16 cellular contexts compared by ENCODE assay signal in genomic region chr4:139200102-139200501, GRCh38. TPM values are rescaled to one million over a fixed set of nuclear protein-coding genes. Genes with fewer than 3 reads are reported as not detected.
DNase-seq lines count a peak whose midpoint lies in the region; ATAC-seq and TF ChIP-seq lines count a peak whose summit lies in the region.
"Had no signal": no experiment of that assay in that cellular context is flagged by ENCODE, and none has a peak within 500 bp of the region (broad histone marks: within the 10 kb centered on the region; RNA-seq: fewer than 3 reads in every experiment).

No MANE protein-coding gene starts in this region.

- POLR2A ChIA-PET in HCT116 (lab: Charles Lee): interaction anchor here (0.8 kb wide), 1 partner anchor 20 kb away, joined by 3 read pairs; no protein-coding TSS in a partner anchor
- POLR2A ChIA-PET in naive thymus-derived CD8-positive, alpha-beta T cell (lab: Charles Lee): no interaction called here

- no peaks in the 10 kb centered on the region for H3K27me3 ChIP-seq in HCT116 (ENCODE audit: insufficient read depth, low read length)
- H3K27me3 ChIP-seq in MM.1S (replicated peaks; ENCODE audit: insufficient read depth, low read length): no peaks in the 10 kb centered on the region
- H3K27me3 ChIP-seq in OCI-LY3 (ENCODE audit: low read depth, low read length): no peaks in the 10 kb centered on the region; the same call in 1 of the 2 replicates

- no peak overlapping the region for H3K4me3 ChIP-seq in HCT116 (replicated peaks in 1 of 2; ENCODE audit: low read depth in 1 of 2, low read length in 2 of 2)
- 0 out of 2 replicates have a peak overlapping the region, but pooled peaks have one; percentile 2 for H3K4me3 ChIP-seq in MM.1S (ENCODE audit: low read length)
- H3K4me3 ChIP-seq in OCI-LY3 (ENCODE audit: low read length): no peak overlapping the region

- H3K27ac ChIP-seq in HCT116 (ENCODE audit: low read depth, low read length): no peak overlapping the region
- peak overlapping the region; percentile 48; the same call in 1 of the 2 replicates for H3K27ac ChIP-seq in MM.1S (ENCODE audit: low read length)
- no peak overlapping the region for H3K27ac ChIP-seq in OCI-LY3 (ENCODE audit: low read length)

- in situ Hi-C loops in KBM-7 (cut with MboI; ENCODE audit: low pct_unique_long_range_greater_than_20kb, low sequenced_read_pairs): no loop called here

- H3K27me3 Mint-ChIP-seq in naive thymus-derived CD8-positive, alpha-beta T cell: peaks cover 3 to 17% (median 7%) of the 10 kb centered on the region in 5 donors

- intact Hi-C loops in HCT116 (cut with micrococcal nuclease): no loop called here

- H3K4me1 Mint-ChIP-seq in naive thymus-derived CD8-positive, alpha-beta T cell: no peaks in the 10 kb centered on the region
- H3K4me1 Mint-ChIP-seq: CD4-positive, alpha-beta memory T cell had no signal

- no peak for TF ChIP-seq RAD21 in HCT116 (IDR thresholded peaks at IDR 0.05; ENCODE audit: low read depth)

- no peaks in the 10 kb centered on the region for H3K4me1 ChIP-seq in HCT116 (ENCODE audit: control insufficient read depth in 1 of 2, insufficient read depth in 2 of 2, low read length in 2 of 2)
- H3K4me1 ChIP-seq in MM.1S (ENCODE audit: low read length): peaks cover 11% of the 10 kb centered on the region; the same call in 1 of the 2 replicates
- no peaks in the 10 kb centered on the region for H3K4me1 ChIP-seq in OCI-LY3 (ENCODE audit: low read length)

- RAD21 ChIA-PET in HCT116 (lab: Charles Lee; ENCODE audit: low non-redundant PET in 1 of 2, low total read pairs in 2 of 2, uncharacterized antibody in 2 of 2, unreplicated experiment in 2 of 2): no interaction called here

- no peak for TF ChIP-seq POLR2A in HCT116 (IDR thresholded peaks at IDR 0.05; ENCODE audit: borderline replicate concordance, extremely low read depth, insufficient read depth, insufficient read length)

- H3K9ac ChIP-seq in HCT116 (ENCODE audit: low read length): no peak overlapping the region
- H3K9ac ChIP-seq in MM.1S (ENCODE audit: low read length): 0 out of 2 replicates have a peak overlapping the region, but pooled peaks have one; percentile 18
- H3K9ac ChIP-seq in OCI-LY3 (ENCODE audit: low read length): no peak overlapping the region

- H3K79me2 ChIP-seq in HCT116 (ENCODE audit: insufficient read depth, low read length) (no peaks in the 10 kb centered on the region), MM.1S (ENCODE audit: low read length) (no peaks in the 10 kb centered on the region), OCI-LY3 (ENCODE audit: low read length) (no peaks in the 10 kb centered on the region)

- H3K27ac Mint-ChIP-seq in naive thymus-derived CD8-positive, alpha-beta T cell: no peak overlapping the region
- H3K27ac Mint-ChIP-seq: CD4-positive, alpha-beta memory T cell had no signal

- H3F3A ChIP-seq in MM.1S (ENCODE audit: insufficient read depth, low read length): no peaks in the 10 kb centered on the region

- ATAC-seq in HCT116 (no peak), GM18519 (IDR thresholded peaks at IDR 0.05; ENCODE audit: low FRiP score, unreplicated experiment) (no peak)
- no peak for ATAC-seq in naive thymus-derived CD8-positive, alpha-beta T cell

- H3K36me3 Mint-ChIP-seq in naive thymus-derived CD8-positive, alpha-beta T cell: peaks cover 0 to 2% (median 0%) of the 10 kb centered on the region in 3 donors
- H3K36me3 Mint-ChIP-seq: CD4-positive, alpha-beta memory T cell had no signal

- CTCF ChIA-PET in HCT116 (lab: Charles Lee): interaction anchor here (1.4 kb wide), 1 partner anchor 17 kb away, joined by 3 read pairs; no protein-coding TSS in a partner anchor

- TF ChIP-seq CTCF in HCT116 (IDR thresholded peaks at IDR 0.05 in 2 of 3, conservative IDR thresholded peaks at IDR 0.05 in 1 of 3; ENCODE audit: borderline replicate concordance in 1 of 3, insufficient read depth in 1 of 3, low read depth in 2 of 3, low read length in 2 of 3): no peak
- no peak for TF ChIP-seq CTCF in MM.1S (IDR thresholded peaks at IDR 0.05; ENCODE audit: low read length)
- no peak for TF ChIP-seq CTCF in OCI-LY3 (IDR thresholded peaks at IDR 0.05; ENCODE audit: low read depth, low read length)

- H3K9me3 ChIP-seq in HCT116 (ENCODE audit: control insufficient read depth in 1 of 2, insufficient read depth in 1 of 2, low read depth in 1 of 2, low read length in 2 of 2) (no peaks in the 10 kb centered on the region), MM.1S (replicated peaks; ENCODE audit: insufficient read depth, low read length) (no peaks in the 10 kb centered on the region), OCI-LY3 (ENCODE audit: insufficient read depth, low read length) (no peaks in the 10 kb centered on the region)

- H3K9me2 ChIP-seq in HCT116 (ENCODE audit: insufficient read depth) (no peaks in the 10 kb centered on the region), MM.1S (replicated peaks; ENCODE audit: insufficient read depth, low read length) (no peaks in the 10 kb centered on the region)

- DNase-seq in HCT116 (ENCODE audit: low read depth, low spot score): no peak
- DNase-seq in MM.1S: peak; percentile 75
- no peak for DNase-seq in naive thymus-derived CD8-positive, alpha-beta T cell
- no peak for DNase-seq in KBM-7
- no peak for DNase-seq in activated T-cell treated with anti-CD3 and anti-CD28 coated beads, Interleukin-2, amount 50 U/mL, for 1 hour
- DNase-seq: C1 segment of cervical spinal cord; Calu3; CD4-positive, alpha-beta memory T cell; COR-L47; DMS53; DMS79 treated with DMSO at 0.1 percent for 48 hours; GF-D8; H7; HCEC 1CT had no signal

- peaks cover 0 to 1% (median 0%) of the 10 kb centered on the region in 9 donors for H3K9me3 Mint-ChIP-seq in naive thymus-derived CD8-positive, alpha-beta T cell
- H3K9me3 Mint-ChIP-seq: CD4-positive, alpha-beta memory T cell had no signal

- no peak overlapping the region for H3K4me3 Mint-ChIP-seq in naive thymus-derived CD8-positive, alpha-beta T cell
- H3K4me3 Mint-ChIP-seq: CD4-positive, alpha-beta memory T cell had no signal

- no peaks in the 10 kb centered on the region for H3K36me3 ChIP-seq in HCT116 (ENCODE audit: control insufficient read depth in 1 of 2, insufficient read depth in 2 of 2, low read length in 2 of 2)
- H3K36me3 ChIP-seq in MM.1S (replicated peaks; ENCODE audit: insufficient read depth, low read length): no peaks in the 10 kb centered on the region
- no peaks in the 10 kb centered on the region for H3K36me3 ChIP-seq in OCI-LY3 (replicated peaks; ENCODE audit: low read depth, low read length)

- H2AFZ ChIP-seq in HCT116 (ENCODE audit: low read depth, low read length, poor library complexity, severe bottlenecking): peak overlapping the region; percentile 61
- H2AFZ ChIP-seq in MM.1S (ENCODE audit: low read length): peak overlapping the region; percentile 54
- H2AFZ ChIP-seq in OCI-LY3 (ENCODE audit: low read depth, low read length): peak overlapping the region; percentile 19; the same call in 1 of the 2 replicates

- BruUV-seq in HCT116 (replicated peaks; lab: Mats Ljungman, UMichigan): no TSS peak

- H3K4me2 ChIP-seq in HCT116 (ENCODE audit: low read length) (no peak overlapping the region), MM.1S (ENCODE audit: low read depth, low read length) (peak overlapping the region; percentile 44; the same call in 1 of the 2 replicates), OCI-LY3 (ENCODE audit: low read length) (no peak overlapping the region)

- H4K20me1 ChIP-seq in HCT116 (ENCODE audit: insufficient read depth) (no peaks in the 10 kb centered on the region), MM.1S (ENCODE audit: insufficient read depth, low read length) (no peaks in the 10 kb centered on the region), OCI-LY3 (ENCODE audit: insufficient read depth, low read length) (no peaks in the 10 kb centered on the region)

TF ChIP-seq in HCT116, 20 proteins besides CTCF, POLR2A, EP300 and RAD21 (continues in another document):
- TF ChIP-seq POLR2AphosphoS5 (IDR thresholded peaks at IDR 0.05; ENCODE audit: low read depth, low read length): no peak
- no peak for TF ChIP-seq ZNF274 (IDR thresholded peaks at IDR 0.05; ENCODE audit: low read depth, low read length)
- TF ChIP-seq ELF1 (IDR thresholded peaks at IDR 0.05; ENCODE audit: borderline replicate concordance, low read depth): no peak
- no peak for TF ChIP-seq CBX3 (IDR thresholded peaks at IDR 0.05; ENCODE audit: low read depth)
- no peak for TF ChIP-seq ATF3 (IDR thresholded peaks at IDR 0.05)
- TF ChIP-seq SRF (IDR thresholded peaks at IDR 0.05; ENCODE audit: low read depth): no peak
- no peak for TF ChIP-seq SIN3A (IDR thresholded peaks at IDR 0.05; ENCODE audit: low read depth)
- no peak for TF ChIP-seq EZH2 (IDR thresholded peaks at IDR 0.05)
- no peak for TF ChIP-seq CEBPB (IDR thresholded peaks at IDR 0.05; ENCODE audit: low read depth)
- no peak for TF ChIP-seq FOSL1 (IDR thresholded peaks at IDR 0.05; ENCODE audit: low read depth)
- TF ChIP-seq EGR1 (IDR thresholded peaks at IDR 0.05; ENCODE audit: low read depth): no peak

RNA-seq across cellular contexts. Expression of gene ELF2, which starts 23.1 kb away (rescaled TPM):
- total RNA-seq in HCT116 (2021; ENCODE audit: unreplicated experiment): 28.2 TPM
- 12.3 and 13.8 TPM in 2 replicates for polyA plus RNA-seq in HCT116 (2012)
- total RNA-seq in naive thymus-derived CD8-positive, alpha-beta T cell: 10 to 100 TPM; 63.1 to 68.6 TPM
- polyA plus RNA-seq in naive thymus-derived CD8-positive, alpha-beta T cell: 10 to 100 TPM; 23.0 to 34.4 (median 24.1) TPM
